Comparison of ENCODE assay signal across 8 cellular contexts in genomic region chr7:78018541-78019456, GRCh38.
DNase-seq lines count a peak whose midpoint lies in the region; ATAC-seq and TF ChIP-seq lines count a peak whose summit lies in the region.

No MANE protein-coding gene starts in this region.

- peak overlapping the region; percentile 87 for H3K4me3 Mint-ChIP-seq in activated naive CD8-positive, alpha-beta T cell

- peak; percentile 54 for DNase-seq in EH (ENCODE audit: low read depth)
- DNase-seq in HFF-Myc (ENCODE audit: extremely low read depth, low read depth), result no peak
- peak; percentile 71 for DNase-seq in NCI-H2171 (lab: John Stamatoyannopoulos, UW)
- DNase-seq in left ventricle myocardium superior, result peak; percentile 57
- no peak for DNase-seq in retinal pigment epithelial cell (ENCODE audit: low read depth)
- no peak for DNase-seq in cortex of kidney (lab: John Stamatoyannopoulos, UW)

- H3K27me3 Mint-ChIP-seq in activated naive CD8-positive, alpha-beta T cell, result peaks cover 17% of the 10 kb centered on the region

- ATAC-seq in left ventricle myocardium superior, result no peak
- ATAC-seq in HG02759 (IDR thresholded peaks at IDR 0.05; ENCODE audit: unreplicated experiment), result no peak

- intact Hi-C loops in left ventricle myocardium superior (cut with micrococcal nuclease), result no loop called here

- no peaks in the 10 kb centered on the region for H3K9me3 Mint-ChIP-seq in activated naive CD8-positive, alpha-beta T cell (ENCODE audit: low read depth)

- H3K4me3 ChIP-seq in HFF-Myc (replicated peaks; ENCODE audit: low read depth, low read length) (peak overlapping the region; percentile 35), retinal pigment epithelial cell (ENCODE audit: low read length) (peak overlapping the region; percentile 43)

- no peaks in the 10 kb centered on the region for H3K36me3 Mint-ChIP-seq in activated naive CD8-positive, alpha-beta T cell

- H3K4me1 Mint-ChIP-seq in activated naive CD8-positive, alpha-beta T cell (ENCODE audit: low read depth), result peaks cover 9% of the 10 kb centered on the region

- H3K27ac Mint-ChIP-seq in activated naive CD8-positive, alpha-beta T cell, result peak overlapping the region; percentile 85

- no peak for TF ChIP-seq CTCF in HFF-Myc (IDR thresholded peaks at IDR 0.05; ENCODE audit: low read depth, low read length, missing control alignments)
- TF ChIP-seq CTCF in retinal pigment epithelial cell (conservative IDR thresholded peaks at IDR 0.05; ENCODE audit: low read depth, low read length), result peak; percentile 36

Comparison
In these comparisons a context has a peak if more than half of its experiments do, and no peak if none do; other contexts are left out.
1. DNase-seq: peak in EH (single experiment), NCI-H2171 (single experiment) and left ventricle myocardium superior (single experiment); none in HFF-Myc (single experiment), retinal pigment epithelial cell (single experiment) and cortex of kidney (single experiment).